Comparison of ENCODE assay signal across 9 cellular contexts in genomic region chr2:206766057-206766930, GRCh38. TPM values are rescaled to one million over a fixed set of nuclear protein-coding genes. Genes with fewer than 3 reads are reported as not detected.
A peak's percentile ranks its signal among the peaks of the same experiment; 100 is the strongest.
DNase-seq lines count a peak whose midpoint lies in the region; ATAC-seq and TF ChIP-seq lines count a peak whose summit lies in the region.
"Had no signal": no experiment of that assay in that cellular context is flagged by ENCODE, and none has a peak within 500 bp of the region (broad histone marks: within the 10 kb centered on the region; RNA-seq: fewer than 3 reads in every experiment).

No MANE protein-coding gene starts in this region.

- H3K79me2 ChIP-seq in PC-3 (ENCODE audit: low read length) (peaks cover 39% of the 10 kb centered on the region), osteoblast (ENCODE audit: insufficient read depth, low read length) (peaks cover 33% of the 10 kb centered on the region)

- H3K4me2 ChIP-seq in PC-3 (ENCODE audit: low read length): peak overlapping the region; percentile 88
- H3K4me2 ChIP-seq in osteoblast (ENCODE audit: insufficient read depth, low read length): peak overlapping the region; percentile 98

- POLR2A ChIA-PET in CD8-positive, alpha-beta T cell (lab: Charles Lee): interaction anchor here (0.7 to 1.7 kb wide), 8 partner anchors 17 to 859 kb away, joined by 3 to 10 read pairs (median 3); partner anchors contain the start of genes CREB1, KLF7 and METTL21A
- POLR2A ChIA-PET in PC-3 (lab: Charles Lee; ENCODE audit: unreplicated experiment): no interaction called here

- H2AFZ ChIP-seq in PC-3 (ENCODE audit: low read length) (peak overlapping the region; percentile 88), osteoblast (ENCODE audit: low read length) (peak overlapping the region; percentile 96)

- peak overlapping the region; percentile 98 for H3K27ac Mint-ChIP-seq in CD8-positive, alpha-beta T cell

- intact Hi-C loops in CD8-positive, alpha-beta T cell (cut with DNase I, micrococcal nuclease): loop anchor here in 1 of 2 experiments (5.0 to 10.0 kb wide), 4 partner anchors 761 to 1501 kb away; partner anchors contain the start of genes CCNYL1, CREB1, METTL21A and PIKFYVE
- intact Hi-C loops in PC-3 (cut with micrococcal nuclease): loop anchor here (5.0 kb wide), 2 partner anchors 74 to 209 kb away; no protein-coding TSS in a partner anchor

- no peaks in the 10 kb centered on the region for H3K27me3 Mint-ChIP-seq in CD8-positive, alpha-beta T cell (ENCODE audit: low read depth)

- peak overlapping the region; percentile 99 for H3K9ac ChIP-seq in PC-3 (ENCODE audit: low read length)

- no peaks in the 10 kb centered on the region for H3K9me3 ChIP-seq in CD8-positive, alpha-beta T cell (ENCODE audit: low read length)
- H3K9me3 ChIP-seq in PC-3 (ENCODE audit: low read length): no peaks in the 10 kb centered on the region
- H3K9me3 ChIP-seq in osteoblast (ENCODE audit: low read depth, low read length): no peaks in the 10 kb centered on the region

- no peaks in the 10 kb centered on the region for H3K9me3 Mint-ChIP-seq in CD8-positive, alpha-beta T cell

- H3K9me2 ChIP-seq in PC-3 (replicated peaks; ENCODE audit: low read length): no peaks in the 10 kb centered on the region

- H3F3A ChIP-seq in PC-3 (ENCODE audit: low read length, unreplicated experiment): no peaks in the 10 kb centered on the region

- no peaks in the 10 kb centered on the region for H3K27me3 ChIP-seq in CD8-positive, alpha-beta T cell (ENCODE audit: insufficient read depth, low read length)
- H3K27me3 ChIP-seq in PC-3 (ENCODE audit: low read length) (peaks cover 14% of the 10 kb centered on the region), osteoblast (ENCODE audit: insufficient read depth, low read length) (peaks cover 3% of the 10 kb centered on the region)

- no TSS peak for BruUV-seq in PC-3 (replicated peaks; lab: Mats Ljungman, UMichigan)

- H3K4me1 Mint-ChIP-seq in CD8-positive, alpha-beta T cell (ENCODE audit: low read depth): peaks cover 43% of the 10 kb centered on the region

- H3K36me3 ChIP-seq in CD8-positive, alpha-beta T cell (ENCODE audit: insufficient read depth, low read length): peaks cover 8% of the 10 kb centered on the region
- H3K36me3 ChIP-seq in PC-3 (ENCODE audit: low read depth, low read length): peaks cover 21% of the 10 kb centered on the region
- peaks cover 26% of the 10 kb centered on the region for H3K36me3 ChIP-seq in osteoblast (ENCODE audit: insufficient read depth, low read length)

- no peak for TF ChIP-seq CTCF in CD8-positive, alpha-beta T cell (IDR thresholded peaks at IDR 0.05)
- TF ChIP-seq CTCF in PC-3 (conservative IDR thresholded peaks at IDR 0.05; ENCODE audit: low read depth, low read length) (no peak), epithelial cell of esophagus (IDR thresholded peaks at IDR 0.05; ENCODE audit: insufficient read depth, low read depth, low read length, missing control alignments) (no peak), osteoblast (IDR thresholded peaks at IDR 0.05; ENCODE audit: extremely low read depth, low read depth, low read length) (no peak)

- H3K4me1 ChIP-seq in CD8-positive, alpha-beta T cell (ENCODE audit: insufficient read depth, low read length): peaks cover 40% of the 10 kb centered on the region
- peaks cover 24% of the 10 kb centered on the region for H3K4me1 ChIP-seq in PC-3 (ENCODE audit: insufficient read depth, low read length)
- peaks cover 5% of the 10 kb centered on the region for H3K4me1 ChIP-seq in osteoblast (ENCODE audit: insufficient read depth, low read length)

- H3K27ac ChIP-seq in CD8-positive, alpha-beta T cell (ENCODE audit: low read depth, low read length): peak overlapping the region; percentile 97
- H3K27ac ChIP-seq in PC-3 (ENCODE audit: low read length) (peak overlapping the region; percentile 87), osteoblast (ENCODE audit: low read depth, low read length) (peak overlapping the region; percentile 98)

- peak overlapping the region; percentile 62 for H3K4me3 ChIP-seq in CD8-positive, alpha-beta T cell (ENCODE audit: low read depth, low read length)
- H3K4me3 ChIP-seq in PC-3 (ENCODE audit: low read length) (peak overlapping the region; percentile 100), epithelial cell of esophagus (ENCODE audit: low read length) (peak overlapping the region; percentile 96), osteoblast (ENCODE audit: insufficient read depth, low read length) (peak overlapping the region; percentile 85)

- CTCF ChIA-PET in CD8-positive, alpha-beta T cell (lab: Charles Lee): interaction anchor here (1.1 kb wide), 1 partner anchor 14 kb away, joined by 3 read pairs; no protein-coding TSS in a partner anchor
- CTCF ChIA-PET in PC-3 (lab: Charles Lee): no interaction called here

- peaks cover 46% of the 10 kb centered on the region for H3K36me3 Mint-ChIP-seq in CD8-positive, alpha-beta T cell

- DNase-seq in CD8-positive, alpha-beta T cell: no peak
- DNase-seq in PC-3: no peak
- DNase-seq in epithelial cell of esophagus (ENCODE audit: low read depth): no peak
- DNase-seq in osteoblast (ENCODE audit: insufficient read length, low spot score, missing footprints): peak; percentile 6
- no peak for DNase-seq in SIG-M5 treated with dmso at 0.1 percent for 504 hours (lab: John Stamatoyannopoulos, UW; ENCODE audit: unreplicated experiment)
- DNase-seq in inferior parietal cortex (ENCODE audit: extremely low spot score): no peak
- DNase-seq in NCI-H1417 (lab: John Stamatoyannopoulos, UW): no peak

- H4K20me1 ChIP-seq in PC-3 (ENCODE audit: low read length) (0 out of 2 replicates have a peak, but pooled peaks cover 4% of the 10 kb centered on the region), osteoblast (ENCODE audit: insufficient read depth, low read length) (peaks cover 7% of the 10 kb centered on the region)

- peak overlapping the region; percentile 94 for H3K4me3 Mint-ChIP-seq in CD8-positive, alpha-beta T cell

- ATAC-seq in CD8-positive, alpha-beta T cell: no peak
- ATAC-seq in PC-3 (no peak), GM19328 (IDR thresholded peaks at IDR 0.05; ENCODE audit: unreplicated experiment) (no peak)

RNA-seq across cellular contexts. Expression of gene FASTKD2, which starts 0.9 kb away (rescaled TPM):
- total RNA-seq in CD8-positive, alpha-beta T cell: 10 to 100 TPM; 31.3 to 33.8 TPM
- total RNA-seq in PC-3 (2014; rRNA removed): 31.2 and 41.4 TPM in 2 replicates
- total RNA-seq in osteoblast: 35.8 and 39.2 TPM in 2 replicates

RNA-seq across cellular contexts. Expression of gene MDH1B, which starts 1.2 kb away (rescaled TPM):
- under 1 TPM; 0.19 to 0.33 TPM for total RNA-seq in CD8-positive, alpha-beta T cell
- total RNA-seq in PC-3 (2014; rRNA removed): 0.23 and 0.40 TPM in 2 replicates
- total RNA-seq in osteoblast: 0.88 and 2.2 TPM in 2 replicates

RNA-seq across cellular contexts. Expression of gene DYTN, which starts 48.1 kb away (rescaled TPM):
- not detected for total RNA-seq in CD8-positive, alpha-beta T cell
- total RNA-seq in PC-3 (2014; rRNA removed) (not detected in 2 replicates), osteoblast (not detected in 2 replicates)
- total RNA-seq: RPMI7951 had no signal
